In genomic region chr22:38503021-38503420, GRCh38 we compare ENCODE assay signal across 10 cellular contexts. TPM values are rescaled to one million over a fixed set of nuclear protein-coding genes. Genes with fewer than 3 reads are reported as not detected.
A peak's percentile ranks its signal among the peaks of the same experiment; 100 is the strongest.
DNase-seq lines count a peak whose midpoint lies in the region; ATAC-seq and TF ChIP-seq lines count a peak whose summit lies in the region.
"Had no signal": no experiment of that assay in that cellular context is flagged by ENCODE, and none has a peak within 500 bp of the region (broad histone marks: within the 10 kb centered on the region; RNA-seq: fewer than 3 reads in every experiment).

No MANE protein-coding gene starts in this region.

- peaks cover 76% of the 10 kb centered on the region for H4K20me1 ChIP-seq in BLaER1
- H4K20me1 ChIP-seq in Loucy (ENCODE audit: insufficient read depth, low read length, poor library complexity, severe bottlenecking) = peaks cover 72% of the 10 kb centered on the region
- H4K20me1 ChIP-seq in neural progenitor cell (ENCODE audit: low read depth) = peaks cover 72% of the 10 kb centered on the region

- DNase-seq in neural progenitor cell (ENCODE audit: low spot score) = no peak
- no peak for DNase-seq in head of caudate nucleus
- no peak for DNase-seq in adrenal gland
- no peak for DNase-seq in stimulated activated CD4-positive, alpha-beta T cell treated with anti-CD3 and anti-CD28 coated beads, Interleukin-2, amount 100 ng/mL, for 48 hours
- DNase-seq: activated CD8-positive, alpha-beta memory T cell treated with anti-CD3 and anti-CD28 coated beads for 24 hours; NCI-H345 had no signal

- intact Hi-C loops in head of caudate nucleus (cut with DNase I) (no loop called here), adrenal gland (cut with DNase I) (no loop called here)

- H2AFZ ChIP-seq in Loucy (ENCODE audit: low read length) (no peak overlapping the region), neural progenitor cell (replicated peaks) (no peak overlapping the region)

- H3K36me3 ChIP-seq in BLaER1 = peaks cover 57% of the 10 kb centered on the region
- peaks cover 32% of the 10 kb centered on the region for H3K36me3 ChIP-seq in Loucy (ENCODE audit: insufficient read depth, low read length)
- H3K36me3 ChIP-seq in duodenal mucosa (ENCODE audit: control insufficient read depth in 1 of 2, insufficient read depth in 2 of 2, low read length in 2 of 2) = peaks cover 20 to 42% of the 10 kb centered on the region in 2 donors
- H3K36me3 ChIP-seq in neural progenitor cell = peaks cover 42% of the 10 kb centered on the region
- peaks cover 0 to 47% of the 10 kb centered on the region in 2 donors for H3K36me3 ChIP-seq in adrenal gland (replicated peaks in 1 of 2)

- no peaks in the 10 kb centered on the region for H3K9me2 ChIP-seq in Loucy (replicated peaks; ENCODE audit: low read depth, low read length)

- H3K9me3 ChIP-seq in BLaER1 (no peaks in the 10 kb centered on the region), Loucy (ENCODE audit: insufficient read depth, low read depth, low read length) (no peaks in the 10 kb centered on the region), duodenal mucosa (ENCODE audit: control insufficient read depth in 1 of 2, low read length in 2 of 2) (no peaks in the 10 kb centered on the region), neural progenitor cell (ENCODE audit: low read depth) (no peaks in the 10 kb centered on the region), adrenal gland (replicated peaks in 1 of 3) (no peaks in the 10 kb centered on the region)

- H3K4me1 ChIP-seq in BLaER1 (peaks cover 42% of the 10 kb centered on the region), Loucy (ENCODE audit: insufficient read depth, low read length, poor library complexity, severe bottlenecking) (peaks cover 57% of the 10 kb centered on the region), duodenal mucosa (ENCODE audit: control insufficient read depth in 1 of 2, insufficient read depth in 2 of 2, low read length in 2 of 2) (peaks cover 36 to 37% of the 10 kb centered on the region in 2 donors), neural progenitor cell (peaks cover 24% of the 10 kb centered on the region), adrenal gland (replicated peaks in 1 of 2) (peaks cover 19 to 46% of the 10 kb centered on the region in 2 donors)

- peaks cover 35% of the 10 kb centered on the region for H3K4me1 Mint-ChIP-seq in neural progenitor cell

- 13 to 27% (median 26%) methylated on average over 4 of the region's 4 CpGs for WGBS in adrenal gland, 4 donors

- ATAC-seq in GM21723 (IDR thresholded peaks at IDR 0.05; ENCODE audit: unreplicated experiment) = no peak

- no peaks in the 10 kb centered on the region for H3K9me3 Mint-ChIP-seq in neural progenitor cell

- H3K27me3 Mint-ChIP-seq in neural progenitor cell (ENCODE audit: insufficient read depth, low read depth) = peaks cover 8% of the 10 kb centered on the region

- H3K27me3 ChIP-seq in BLaER1 (no peaks in the 10 kb centered on the region), Loucy (ENCODE audit: insufficient read depth, low read length, poor library complexity, severe bottlenecking) (no peaks in the 10 kb centered on the region), duodenal mucosa (ENCODE audit: control insufficient read depth in 1 of 2, insufficient read depth in 2 of 2, low read length in 2 of 2) (no peaks in the 10 kb centered on the region), neural progenitor cell (no peaks in the 10 kb centered on the region), adrenal gland (no peaks in the 10 kb centered on the region)

- H3K9ac ChIP-seq in BLaER1 (no peak overlapping the region), Loucy (ENCODE audit: low read depth, low read length, poor library complexity, severe bottlenecking) (peak overlapping the region; percentile 91), duodenal mucosa (ENCODE audit: low read depth in 1 of 2, low read length in 2 of 2) (peak overlapping the region; percentile 21 to 99), neural progenitor cell (peak overlapping the region; percentile 100)

- H3F3A ChIP-seq in Loucy (ENCODE audit: low read depth) (no peaks in the 10 kb centered on the region), neural progenitor cell (ENCODE audit: low read depth) (peaks cover 61% of the 10 kb centered on the region)

- H3K79me2 ChIP-seq in Loucy (ENCODE audit: insufficient read depth, low read length) = peaks cover 86% of the 10 kb centered on the region
- peaks cover 81% of the 10 kb centered on the region for H3K79me2 ChIP-seq in neural progenitor cell (ENCODE audit: low read depth)

- H3K27ac ChIP-seq in BLaER1 = no peak overlapping the region
- H3K27ac ChIP-seq in duodenal mucosa (ENCODE audit: low read depth, low read length) = no peak overlapping the region
- H3K27ac ChIP-seq in neural progenitor cell = no peak overlapping the region
- H3K27ac ChIP-seq in adrenal gland = peak overlapping the region in 1 of 5 donors; percentile 6

- H3K4me3 ChIP-seq in BLaER1 (peak overlapping the region; percentile 95; the same call in 1 of the 2 replicates), Loucy (ENCODE audit: low read length, poor library complexity, severe bottlenecking) (peak overlapping the region; percentile 91), duodenal mucosa (ENCODE audit: low read depth in 1 of 2, low read length in 2 of 2) (peak overlapping the region; percentile 80 to 81), neural progenitor cell (peak overlapping the region; percentile 94), adrenal gland (peak overlapping the region in 2 of 4 donors; percentile 11 to 72)

- no peak for TF ChIP-seq POLR2A in adrenal gland (IDR thresholded peaks at IDR 0.05)

- peaks cover 48% of the 10 kb centered on the region for H3K36me3 Mint-ChIP-seq in neural progenitor cell

- TF ChIP-seq CTCF in Loucy (conservative IDR thresholded peaks at IDR 0.05; ENCODE audit: low read length) (no peak), neural progenitor cell (IDR thresholded peaks at IDR 0.05) (no peak), adrenal gland (IDR thresholded peaks at IDR 0.05) (no peak)

- no peak overlapping the region for H3K27ac Mint-ChIP-seq in neural progenitor cell

- peak overlapping the region; percentile 99 for H3K4me3 Mint-ChIP-seq in neural progenitor cell

- H3K4me2 ChIP-seq in BLaER1 (peak overlapping the region; percentile 91), Loucy (ENCODE audit: low read depth, low read length, poor library complexity, severe bottlenecking) (peak overlapping the region; percentile 99), neural progenitor cell (peak overlapping the region; percentile 98)

RNA-seq across cellular contexts. Expression of gene DDX17, which starts 3.1 kb away (rescaled TPM):
- total RNA-seq in neural progenitor cell (ENCODE audit: low replicate concordance) (621 and 672 TPM in 2 replicates), adrenal gland (100 to 1,000 TPM; 218 to 668 (median 474) TPM)
- polyA plus RNA-seq in adrenal gland = 100 to 1,000 TPM; 184 to 342 (median 203) TPM

RNA-seq across cellular contexts. Expression of gene KDELR3, which starts 35.1 kb away (rescaled TPM):
- 3.4 and 4.6 TPM in 2 replicates for total RNA-seq in neural progenitor cell (ENCODE audit: low replicate concordance)
- 10 to 100 TPM in 3 of 8 donors, 1 to 10 TPM in 5; 5.1 to 18.0 (median 8.3) TPM for total RNA-seq in adrenal gland
- 10 to 100 TPM in 2 of 3 donors, 1 to 10 TPM in 1; 8.0 to 11.0 (median 10.2) TPM for polyA plus RNA-seq in adrenal gland

RNA-seq across cellular contexts. Expression of gene KCNJ4, which starts 48.0 kb away (rescaled TPM):
- total RNA-seq in neural progenitor cell (ENCODE audit: low replicate concordance) (0.82 and 4.6 TPM in 2 replicates), adrenal gland (under 1 TPM in 4 of 8 donors, not detected in 4; 0.20 to 0.38 (median 0.31) TPM)
- under 1 TPM; 0.07 to 0.56 (median 0.27) TPM for polyA plus RNA-seq in adrenal gland
